1 cellular context compared by ENCODE assay signal in the genomic region with DNA sequence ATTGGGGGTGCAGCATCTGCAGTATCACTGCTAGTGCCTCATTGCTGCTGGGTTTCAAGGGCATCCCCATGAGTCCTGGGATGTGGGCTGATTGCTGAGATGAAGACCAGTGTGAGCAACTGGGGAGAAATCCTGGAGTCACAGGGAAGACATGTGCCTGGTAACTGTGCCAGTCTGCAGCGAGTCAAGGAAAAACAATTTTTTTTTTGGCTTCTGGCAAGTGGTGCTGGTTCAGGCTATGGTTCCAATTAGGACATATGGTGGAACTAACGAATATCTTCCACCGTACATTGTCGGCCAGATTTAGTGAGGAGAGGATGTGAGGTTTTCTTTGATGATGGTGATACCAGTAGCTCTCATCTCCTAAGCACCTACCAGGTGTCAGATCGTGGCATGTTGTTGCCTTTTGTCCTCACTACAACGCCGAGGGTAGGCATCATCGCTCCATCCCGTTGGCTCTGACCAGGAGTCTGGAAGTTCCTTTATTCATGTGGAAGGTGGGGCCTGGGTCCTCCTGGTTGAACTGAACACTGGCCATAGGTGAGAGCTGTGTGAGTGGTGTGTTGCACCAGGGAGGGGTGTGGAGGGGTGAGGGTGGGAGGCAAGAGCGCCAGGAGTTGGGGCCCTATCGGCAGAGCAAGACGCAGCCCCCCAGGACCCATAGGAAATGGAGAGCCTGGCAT.
TF ChIP-seq lines count a peak whose summit lies in the region.

No MANE protein-coding gene starts in this region.

TF ChIP-seq in IMR-90, 13 proteins besides CTCF, POLR2A, EP300 and RAD21 (continued from another document):
- TF ChIP-seq, protein P1, sequence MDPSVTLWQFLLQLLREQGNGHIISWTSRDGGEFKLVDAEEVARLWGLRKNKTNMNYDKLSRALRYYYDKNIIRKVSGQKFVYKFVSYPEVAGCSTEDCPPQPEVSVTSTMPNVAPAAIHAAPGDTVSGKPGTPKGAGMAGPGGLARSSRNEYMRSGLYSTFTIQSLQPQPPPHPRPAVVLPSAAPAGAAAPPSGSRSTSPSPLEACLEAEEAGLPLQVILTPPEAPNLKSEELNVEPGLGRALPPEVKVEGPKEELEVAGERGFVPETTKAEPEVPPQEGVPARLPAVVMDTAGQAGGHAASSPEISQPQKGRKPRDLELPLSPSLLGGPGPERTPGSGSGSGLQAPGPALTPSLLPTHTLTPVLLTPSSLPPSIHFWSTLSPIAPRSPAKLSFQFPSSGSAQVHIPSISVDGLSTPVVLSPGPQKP (IDR thresholded peaks at IDR 0.05; ENCODE audit: borderline replicate concordance, low read depth, low read length), result no peak
- TF ChIP-seq CHD1 (IDR thresholded peaks at IDR 0.05; ENCODE audit: low read depth, low read length), result no peak
- no peak for TF ChIP-seq NFE2L2 (IDR thresholded peaks at IDR 0.05; ENCODE audit: low read depth, low read length)
- no peak for TF ChIP-seq USF2 (IDR thresholded peaks at IDR 0.05; ENCODE audit: low read depth, low read length)
- TF ChIP-seq BHLHE40 (IDR thresholded peaks at IDR 0.05; ENCODE audit: low read depth, low read length), result no peak
- no peak for TF ChIP-seq CEBPB (IDR thresholded peaks at IDR 0.05; ENCODE audit: low read depth, low read length)
- no peak for TF ChIP-seq MAZ (IDR thresholded peaks at IDR 0.05; ENCODE audit: borderline replicate concordance, low read depth, low read length)
- TF ChIP-seq RFX5 (IDR thresholded peaks at IDR 0.05; ENCODE audit: low read depth, low read length), result no peak
- TF ChIP-seq SMC3 (IDR thresholded peaks at IDR 0.05; ENCODE audit: low read depth, low read length), result no peak
- TF ChIP-seq RCOR1 (IDR thresholded peaks at IDR 0.05; ENCODE audit: insufficient replicate concordance, low read length), result no peak
- TF ChIP-seq MAFK (IDR thresholded peaks at IDR 0.05; ENCODE audit: low read depth, low read length), result no peak
- TF ChIP-seq MXI1 (IDR thresholded peaks at IDR 0.05; ENCODE audit: borderline replicate concordance, low read depth, low read length), result no peak
